ENCODE assay signal across 15 cellular contexts in genomic region chr4:128349921-128350320, GRCh38.
DNase-seq lines count a peak whose midpoint lies in the region; ATAC-seq and TF ChIP-seq lines count a peak whose summit lies in the region.
"Had no signal": no experiment of that assay in that cellular context is flagged by ENCODE, and none has a peak within 500 bp of the region (broad histone marks: within the 10 kb centered on the region; RNA-seq: fewer than 3 reads in every experiment).

No MANE protein-coding gene starts in this region.

- no peaks in the 10 kb centered on the region for H3K36me3 ChIP-seq in RWPE2 (ENCODE audit: low read depth)
- H3K36me3 ChIP-seq: ovary had no signal

- intact Hi-C loops in head of caudate nucleus (cut with DNase I) = no loop called here

- no peaks in the 10 kb centered on the region for H3K27me3 Mint-ChIP-seq in glutamatergic neuron (ENCODE audit: unreplicated experiment)
- H3K27me3 Mint-ChIP-seq: activated naive CD8-positive, alpha-beta T cell treated with anti-CD3 and anti-CD28 coated beads, Interleukin-2, amount 10 ng/mL, durations not matched to agents 7 days and 5 days; memory B cell had no signal

- H3K9me3 ChIP-seq in RWPE2 (ENCODE audit: severe bottlenecking) = no peaks in the 10 kb centered on the region
- H3K9me3 ChIP-seq: ovary had no signal

- peaks cover 31% of the 10 kb centered on the region for H3K4me1 ChIP-seq in RWPE2 (ENCODE audit: insufficient read depth, poor library complexity, severe bottlenecking)

- H3K4me3 ChIP-seq in RWPE2 (ENCODE audit: severe bottlenecking) (no peak overlapping the region), fibroblast of villous mesenchyme (ENCODE audit: low read depth, low read length) (no peak overlapping the region)
- H3K4me3 ChIP-seq: ovary had no signal

- no peak overlapping the region for H3K4me3 Mint-ChIP-seq in glutamatergic neuron (ENCODE audit: unreplicated experiment)
- H3K4me3 Mint-ChIP-seq: activated naive CD8-positive, alpha-beta T cell treated with anti-CD3 and anti-CD28 coated beads, Interleukin-2, amount 10 ng/mL, durations not matched to agents 7 days and 5 days; CD14-positive monocyte; memory B cell; stimulated activated effector memory CD8-positive, alpha-beta T cell treated with anti-CD3 and anti-CD28 coated beads, Interleukin-12 subunit alpha, Interleukin-12 subunit beta, amount 100 ng/mL, for 72 hours had no signal

- DNase-seq in AG09319 (ENCODE audit: extremely low read depth, low read depth) (peak; percentile 70), HS-5 (ENCODE audit: low read depth) (peak; percentile 59), RWPE2 (ENCODE audit: low spot score) (no peak), fibroblast of villous mesenchyme (ENCODE audit: low read depth) (peak; percentile 99), head of caudate nucleus (no peak), ecto neural progenitor cell (ENCODE audit: low spot score) (no peak), HUDEP-2 (lab: John Stamatoyannopoulos, UW; ENCODE audit: unreplicated experiment in 76 of 76) (no peak), glutamatergic neuron (no peak)
- DNase-seq: activated naive CD8-positive, alpha-beta T cell treated with anti-CD3 and anti-CD28 coated beads, Interleukin-2, amount 10 ng/mL, durations not matched to agents 7 days and 5 days; NCI-H2081; ovary; stimulated activated CD4-positive, alpha-beta T cell treated with anti-CD3 and anti-CD28 coated beads, Interleukin-2, amount 100 ng/mL, for 24 hours had no signal

- no peak for TF ChIP-seq CTCF in AG09319 (IDR thresholded peaks at IDR 0.05; ENCODE audit: low read depth, low read length)
- TF ChIP-seq CTCF in RWPE2 (IDR thresholded peaks at IDR 0.05; ENCODE audit: poor library complexity, severe bottlenecking) = no peak
- no peak for TF ChIP-seq CTCF in fibroblast of villous mesenchyme (IDR thresholded peaks at IDR 0.05; ENCODE audit: insufficient read depth, low read depth, low read length)
- TF ChIP-seq CTCF in glutamatergic neuron (IDR thresholded peaks at IDR 0.05; ENCODE audit: partially characterized antibody, unreplicated experiment) = no peak

- H3K27me3 ChIP-seq in RWPE2 (ENCODE audit: insufficient read depth, poor library complexity, severe bottlenecking) = no peaks in the 10 kb centered on the region
- H3K27me3 ChIP-seq: ovary had no signal

- ATAC-seq in RWPE2 (ENCODE audit: low read depth) = 0 out of 3 replicates have a peak, but pooled peaks have one; percentile 24
- ATAC-seq: stimulated activated effector memory CD8-positive, alpha-beta T cell treated with anti-CD3 and anti-CD28 coated beads, Interleukin-12 subunit alpha, Interleukin-12 subunit beta, amount 100 ng/mL, for 72 hours had no signal

- no peak overlapping the region for H3K27ac Mint-ChIP-seq in glutamatergic neuron (ENCODE audit: unreplicated experiment)
- H3K27ac Mint-ChIP-seq: activated naive CD8-positive, alpha-beta T cell treated with anti-CD3 and anti-CD28 coated beads, Interleukin-2, amount 10 ng/mL, durations not matched to agents 7 days and 5 days; CD14-positive monocyte; memory B cell; stimulated activated effector memory CD8-positive, alpha-beta T cell treated with anti-CD3 and anti-CD28 coated beads, Interleukin-12 subunit alpha, Interleukin-12 subunit beta, amount 100 ng/mL, for 72 hours had no signal

- no peak overlapping the region for H3K27ac ChIP-seq in RWPE2 (ENCODE audit: poor library complexity, severe bottlenecking)
- H3K27ac ChIP-seq: ovary had no signal

- H3K9me3 Mint-ChIP-seq in glutamatergic neuron (ENCODE audit: unreplicated experiment) = no peaks in the 10 kb centered on the region
- H3K9me3 Mint-ChIP-seq: activated naive CD8-positive, alpha-beta T cell treated with anti-CD3 and anti-CD28 coated beads, Interleukin-2, amount 10 ng/mL, durations not matched to agents 7 days and 5 days; stimulated activated effector memory CD8-positive, alpha-beta T cell treated with anti-CD3 and anti-CD28 coated beads, Interleukin-12 subunit alpha, Interleukin-12 subunit beta, amount 100 ng/mL, for 72 hours had no signal

- no peaks in the 10 kb centered on the region for H3K36me3 Mint-ChIP-seq in glutamatergic neuron (ENCODE audit: unreplicated experiment)
- H3K36me3 Mint-ChIP-seq: activated naive CD8-positive, alpha-beta T cell treated with anti-CD3 and anti-CD28 coated beads, Interleukin-2, amount 10 ng/mL, durations not matched to agents 7 days and 5 days; CD14-positive monocyte; stimulated activated effector memory CD8-positive, alpha-beta T cell treated with anti-CD3 and anti-CD28 coated beads, Interleukin-12 subunit alpha, Interleukin-12 subunit beta, amount 100 ng/mL, for 72 hours had no signal

- H3K4me1 Mint-ChIP-seq in glutamatergic neuron (ENCODE audit: low read depth, unreplicated experiment) = no peaks in the 10 kb centered on the region
- H3K4me1 Mint-ChIP-seq: activated naive CD8-positive, alpha-beta T cell treated with anti-CD3 and anti-CD28 coated beads, Interleukin-2, amount 10 ng/mL, durations not matched to agents 7 days and 5 days; CD14-positive monocyte; memory B cell; stimulated activated effector memory CD8-positive, alpha-beta T cell treated with anti-CD3 and anti-CD28 coated beads, Interleukin-12 subunit alpha, Interleukin-12 subunit beta, amount 100 ng/mL, for 72 hours had no signal

Comparison
In these comparisons a context has a peak if more than half of its experiments do, and no peak if none do; other contexts are left out.
1. DNase-seq: peak in AG09319 (single experiment), HS-5 (single experiment) and fibroblast of villous mesenchyme (single experiment); none in RWPE2 (single experiment), head of caudate nucleus (0 of 42), ecto neural progenitor cell (single experiment), HUDEP-2 (0 of 76) and glutamatergic neuron (single experiment).